ENCODE assay signal across 17 cellular contexts in genomic region chr6:149458196-149458595, GRCh38. TPM values are rescaled to one million over a fixed set of nuclear protein-coding genes. Genes with fewer than 3 reads are reported as not detected.
DNase-seq lines count a peak whose midpoint lies in the region; ATAC-seq lines count a peak whose summit lies in the region.
"Had no signal": no experiment of that assay in that cellular context is flagged by ENCODE, and none has a peak within 500 bp of the region (broad histone marks: within the 10 kb centered on the region; RNA-seq: fewer than 3 reads in every experiment).

No MANE protein-coding gene starts in this region.

- H3K27ac Mint-ChIP-seq in activated CD4-positive, alpha-beta T cell treated with anti-CD3 and anti-CD28 coated beads for 36 hours, result no peak overlapping the region
- H3K27ac Mint-ChIP-seq in stimulated activated naive CD8-positive, alpha-beta T cell treated with anti-CD3 and anti-CD28 coated beads, Interleukin-15, amount 100 ng/mL, for 72 hours, result peak overlapping the region in 1 of 2 donors; percentile 59
- peak overlapping the region; percentile 34 for H3K27ac Mint-ChIP-seq in activated T-helper 1 cell treated with anti-CD3 and anti-CD28 coated beads, Interleukin-12 subunit alpha, Interleukin-12 subunit beta, Interleukin-2, Interleukin-4 antibody, amounts not matched to agents 30 ng/mL and 10 ng/mL and 1 ng/mL, durations not matched to agents 14 hours and 24 hours and 36 hours
- peak overlapping the region; percentile 29 for H3K27ac Mint-ChIP-seq in stimulated activated effector memory CD8-positive, alpha-beta T cell treated with anti-CD3 and anti-CD28 coated beads, Interleukin-12 subunit alpha, Interleukin-12 subunit beta, amount 100 ng/mL, for 72 hours
- H3K27ac Mint-ChIP-seq: CD14-positive monocyte, H9 had no signal

- peaks cover 61% of the 10 kb centered on the region for H3K36me3 Mint-ChIP-seq in activated CD4-positive, alpha-beta T cell treated with anti-CD3 and anti-CD28 coated beads for 36 hours (ENCODE audit: low read depth)
- H3K36me3 Mint-ChIP-seq in activated T-helper 1 cell treated with anti-CD3 and anti-CD28 coated beads, Interleukin-12 subunit alpha, Interleukin-12 subunit beta, Interleukin-2, Interleukin-4 antibody, amounts not matched to agents 30 ng/mL and 10 ng/mL and 1 ng/mL, durations not matched to agents 14 hours and 24 hours and 36 hours (ENCODE audit: low read depth), result peaks cover 46% of the 10 kb centered on the region
- H3K36me3 Mint-ChIP-seq in stimulated activated effector memory CD8-positive, alpha-beta T cell treated with anti-CD3 and anti-CD28 coated beads, Interleukin-12 subunit alpha, Interleukin-12 subunit beta, amount 100 ng/mL, for 72 hours, result peaks cover 100% of the 10 kb centered on the region

- H3K4me3 Mint-ChIP-seq in activated CD4-positive, alpha-beta T cell treated with anti-CD3 and anti-CD28 coated beads for 36 hours, result no peak overlapping the region
- no peak overlapping the region for H3K4me3 Mint-ChIP-seq in stimulated activated naive CD8-positive, alpha-beta T cell treated with anti-CD3 and anti-CD28 coated beads, Interleukin-15, amount 100 ng/mL, for 72 hours
- no peak overlapping the region for H3K4me3 Mint-ChIP-seq in activated T-helper 1 cell treated with anti-CD3 and anti-CD28 coated beads, Interleukin-12 subunit alpha, Interleukin-12 subunit beta, Interleukin-2, Interleukin-4 antibody, amounts not matched to agents 30 ng/mL and 10 ng/mL and 1 ng/mL, durations not matched to agents 14 hours and 24 hours and 36 hours
- H3K4me3 Mint-ChIP-seq in stimulated activated effector memory CD8-positive, alpha-beta T cell treated with anti-CD3 and anti-CD28 coated beads, Interleukin-12 subunit alpha, Interleukin-12 subunit beta, amount 100 ng/mL, for 72 hours, result no peak overlapping the region
- H3K4me3 Mint-ChIP-seq: CD14-positive monocyte, H9 had no signal

- H3K4me1 Mint-ChIP-seq in activated CD4-positive, alpha-beta T cell treated with anti-CD3 and anti-CD28 coated beads for 36 hours, result peaks cover 18% of the 10 kb centered on the region
- H3K4me1 Mint-ChIP-seq in stimulated activated naive CD8-positive, alpha-beta T cell treated with anti-CD3 and anti-CD28 coated beads, Interleukin-15, amount 100 ng/mL, for 72 hours, result peaks cover 29% of the 10 kb centered on the region
- peaks cover 24% of the 10 kb centered on the region for H3K4me1 Mint-ChIP-seq in activated T-helper 1 cell treated with anti-CD3 and anti-CD28 coated beads, Interleukin-12 subunit alpha, Interleukin-12 subunit beta, Interleukin-2, Interleukin-4 antibody, amounts not matched to agents 30 ng/mL and 10 ng/mL and 1 ng/mL, durations not matched to agents 14 hours and 24 hours and 36 hours (ENCODE audit: low read depth)
- H3K4me1 Mint-ChIP-seq in stimulated activated effector memory CD8-positive, alpha-beta T cell treated with anti-CD3 and anti-CD28 coated beads, Interleukin-12 subunit alpha, Interleukin-12 subunit beta, amount 100 ng/mL, for 72 hours, result peaks cover 27% of the 10 kb centered on the region
- H3K4me1 Mint-ChIP-seq: H9 had no signal

- ATAC-seq in activated CD4-positive, alpha-beta T cell treated with anti-CD3 and anti-CD28 coated beads for 36 hours, result peak; percentile 37
- peak; percentile 44 for ATAC-seq in stimulated activated naive CD8-positive, alpha-beta T cell treated with anti-CD3 and anti-CD28 coated beads, Interleukin-15, Interleukin-2, amounts not matched to agents 100 U/mL and 50 U/mL, for 24 hours
- no peak for ATAC-seq in stimulated activated naive CD8-positive, alpha-beta T cell treated with anti-CD3 and anti-CD28 coated beads, Interleukin-15, amount 100 ng/mL, for 72 hours
- ATAC-seq in stimulated activated effector memory CD8-positive, alpha-beta T cell treated with anti-CD3 and anti-CD28 coated beads, Interleukin-12 subunit alpha, Interleukin-12 subunit beta, amount 100 ng/mL, for 72 hours, result no peak

- intact Hi-C loops in activated CD4-positive, alpha-beta T cell treated with anti-CD3 and anti-CD28 coated beads for 36 hours (cut with DNase I, micrococcal nuclease), result no loop called here
- intact Hi-C loops in activated T-helper 1 cell treated with anti-CD3 and anti-CD28 coated beads, Interleukin-12 subunit alpha, Interleukin-12 subunit beta, Interleukin-2, Interleukin-4 antibody, amounts not matched to agents 30 ng/mL and 10 ng/mL and 1 ng/mL, durations not matched to agents 14 hours and 24 hours and 36 hours (cut with micrococcal nuclease), result no loop called here

- POLR2A ChIA-PET in activated CD4-positive, alpha-beta T cell treated with anti-CD3 and anti-CD28 coated beads for 36 hours (lab: Charles Lee), result no interaction called here

- no peaks in the 10 kb centered on the region for H3K27me3 Mint-ChIP-seq in activated CD4-positive, alpha-beta T cell treated with anti-CD3 and anti-CD28 coated beads for 36 hours
- H3K27me3 Mint-ChIP-seq in stimulated activated naive CD8-positive, alpha-beta T cell treated with anti-CD3 and anti-CD28 coated beads, Interleukin-15, amount 100 ng/mL, for 72 hours, result no peaks in the 10 kb centered on the region
- H3K27me3 Mint-ChIP-seq in activated T-helper 1 cell treated with anti-CD3 and anti-CD28 coated beads, Interleukin-12 subunit alpha, Interleukin-12 subunit beta, Interleukin-2, Interleukin-4 antibody, amounts not matched to agents 30 ng/mL and 10 ng/mL and 1 ng/mL, durations not matched to agents 14 hours and 24 hours and 36 hours (ENCODE audit: insufficient read depth), result no peaks in the 10 kb centered on the region

- DNase-seq in activated CD4-positive, alpha-beta T cell treated with anti-CD3 and anti-CD28 coated beads for 36 hours, result no peak
- DNase-seq in activated CD4-positive, alpha-beta T cell treated with anti-CD3 and anti-CD28 coated beads, Interleukin-2, amount 50 U/mL, for 1 hour, result no peak
- DNase-seq in stimulated activated naive CD8-positive, alpha-beta T cell treated with anti-CD3 and anti-CD28 coated beads, Interleukin-15, Interleukin-2, amounts not matched to agents 100 U/mL and 50 U/mL, for 24 hours, result no peak
- no peak for DNase-seq in stimulated activated naive CD8-positive, alpha-beta T cell treated with anti-CD3 and anti-CD28 coated beads, Interleukin-15, amount 100 ng/mL, for 72 hours
- DNase-seq in activated T-helper 1 cell treated with anti-CD3 and anti-CD28 coated beads, Interleukin-12 subunit alpha, Interleukin-12 subunit beta, Interleukin-2, Interleukin-4 antibody, amounts not matched to agents 30 ng/mL and 10 ng/mL and 1 ng/mL, durations not matched to agents 14 hours and 24 hours and 36 hours (ENCODE audit: low spot score), result no peak
- no peak for DNase-seq in stimulated activated effector memory CD8-positive, alpha-beta T cell treated with anti-CD3 and anti-CD28 coated beads, Interleukin-12 subunit alpha, Interleukin-12 subunit beta, amount 100 ng/mL, for 72 hours (ENCODE audit: low spot score in 2 of 2)
- DNase-seq in HK-2 (ENCODE audit: unreplicated experiment) (no peak), occipital lobe (lab: John Stamatoyannopoulos, UW) (no peak)
- DNase-seq: DMS79 treated with DMSO at 0.1 percent for 48 hours, H9, NCI-H1436, NCI-H2081, NCI-H2227 treated with DMSO at 0.1 percent for 48 hours, NCI-H526 treated with DMSO at 0.1 percent for 48 hours had no signal

- CTCF ChIA-PET in activated CD4-positive, alpha-beta T cell treated with anti-CD3 and anti-CD28 coated beads for 36 hours (lab: Charles Lee), result interaction anchor here (1.3 to 1.6 kb wide), 3 partner anchors 59 to 429 kb away, joined by 3 to 5 read pairs (median 3); no protein-coding TSS in a partner anchor

- no peaks in the 10 kb centered on the region for H3K9me3 Mint-ChIP-seq in activated CD4-positive, alpha-beta T cell treated with anti-CD3 and anti-CD28 coated beads for 36 hours (ENCODE audit: low read depth)
- H3K9me3 Mint-ChIP-seq in stimulated activated naive CD8-positive, alpha-beta T cell treated with anti-CD3 and anti-CD28 coated beads, Interleukin-15, amount 100 ng/mL, for 72 hours, result no peaks in the 10 kb centered on the region
- H3K9me3 Mint-ChIP-seq in activated T-helper 1 cell treated with anti-CD3 and anti-CD28 coated beads, Interleukin-12 subunit alpha, Interleukin-12 subunit beta, Interleukin-2, Interleukin-4 antibody, amounts not matched to agents 30 ng/mL and 10 ng/mL and 1 ng/mL, durations not matched to agents 14 hours and 24 hours and 36 hours, result no peaks in the 10 kb centered on the region
- H3K9me3 Mint-ChIP-seq in stimulated activated effector memory CD8-positive, alpha-beta T cell treated with anti-CD3 and anti-CD28 coated beads, Interleukin-12 subunit alpha, Interleukin-12 subunit beta, amount 100 ng/mL, for 72 hours, result no peaks in the 10 kb centered on the region
- H3K9me3 Mint-ChIP-seq: H9 had no signal

RNA-seq across cellular contexts. Expression of gene ZC3H12D, which starts 26.6 kb away (rescaled TPM):
- 10 to 100 TPM; 72.2 to 89.9 TPM for total RNA-seq in activated CD4-positive, alpha-beta T cell treated with anti-CD3 and anti-CD28 coated beads for 36 hours
- total RNA-seq in activated T-helper 1 cell treated with anti-CD3 and anti-CD28 coated beads, Interleukin-12 subunit alpha, Interleukin-12 subunit beta, Interleukin-2, Interleukin-4 antibody, amounts not matched to agents 30 ng/mL and 10 ng/mL and 1 ng/mL, durations not matched to agents 14 hours and 24 hours and 36 hours, result 94.7 and 96.7 TPM in 2 replicates
- 1.1 TPM for total RNA-seq in occipital lobe
- total RNA-seq: LHCN-M2, SK-MEL-5 had no signal

RNA-seq across cellular contexts. Expression of gene SUMO4, which starts 58.1 kb away (rescaled TPM):
- 1 to 10 TPM; 4.7 to 5.3 TPM for total RNA-seq in activated CD4-positive, alpha-beta T cell treated with anti-CD3 and anti-CD28 coated beads for 36 hours
- total RNA-seq in activated T-helper 1 cell treated with anti-CD3 and anti-CD28 coated beads, Interleukin-12 subunit alpha, Interleukin-12 subunit beta, Interleukin-2, Interleukin-4 antibody, amounts not matched to agents 30 ng/mL and 10 ng/mL and 1 ng/mL, durations not matched to agents 14 hours and 24 hours and 36 hours, result 11.6 and 12.0 TPM in 2 replicates
- 7.3 TPM for total RNA-seq in occipital lobe
- total RNA-seq: SK-MEL-5 had no signal

Comparison
In these comparisons a context has a peak if more than half of its experiments do, and no peak if none do; other contexts are left out.
1. ATAC-seq: peak in activated CD4-positive, alpha-beta T cell treated with anti-CD3 and anti-CD28 coated beads for 36 hours (single experiment) and stimulated activated naive CD8-positive, alpha-beta T cell treated with anti-CD3 and anti-CD28 coated beads, Interleukin-15, Interleukin-2, amounts not matched to agents 100 U/mL and 50 U/mL, for 24 hours (single experiment); none in stimulated activated naive CD8-positive, alpha-beta T cell treated with anti-CD3 and anti-CD28 coated beads, Interleukin-15, amount 100 ng/mL, for 72 hours (single experiment) and stimulated activated effector memory CD8-positive, alpha-beta T cell treated with anti-CD3 and anti-CD28 coated beads, Interleukin-12 subunit alpha, Interleukin-12 subunit beta, amount 100 ng/mL, for 72 hours (single experiment).
2. RNA of gene ZC3H12D, which starts 26.6 kb away (total RNA-seq): 94.7 to 96.7 TPM in activated T-helper 1 cell treated with anti-CD3 and anti-CD28 coated beads, Interleukin-12 subunit alpha, Interleukin-12 subunit beta, Interleukin-2, Interleukin-4 antibody, amounts not matched to agents 30 ng/mL and 10 ng/mL and 1 ng/mL, durations not matched to agents 14 hours and 24 hours and 36 hours and 72.2 to 89.9 TPM in activated CD4-positive, alpha-beta T cell treated with anti-CD3 and anti-CD28 coated beads for 36 hours; 1.1 TPM in occipital lobe (single experiment); every median in the first group is over 10 times any median in the second.